ENCODE assay signal across 11 cellular contexts in the genomic region with DNA sequence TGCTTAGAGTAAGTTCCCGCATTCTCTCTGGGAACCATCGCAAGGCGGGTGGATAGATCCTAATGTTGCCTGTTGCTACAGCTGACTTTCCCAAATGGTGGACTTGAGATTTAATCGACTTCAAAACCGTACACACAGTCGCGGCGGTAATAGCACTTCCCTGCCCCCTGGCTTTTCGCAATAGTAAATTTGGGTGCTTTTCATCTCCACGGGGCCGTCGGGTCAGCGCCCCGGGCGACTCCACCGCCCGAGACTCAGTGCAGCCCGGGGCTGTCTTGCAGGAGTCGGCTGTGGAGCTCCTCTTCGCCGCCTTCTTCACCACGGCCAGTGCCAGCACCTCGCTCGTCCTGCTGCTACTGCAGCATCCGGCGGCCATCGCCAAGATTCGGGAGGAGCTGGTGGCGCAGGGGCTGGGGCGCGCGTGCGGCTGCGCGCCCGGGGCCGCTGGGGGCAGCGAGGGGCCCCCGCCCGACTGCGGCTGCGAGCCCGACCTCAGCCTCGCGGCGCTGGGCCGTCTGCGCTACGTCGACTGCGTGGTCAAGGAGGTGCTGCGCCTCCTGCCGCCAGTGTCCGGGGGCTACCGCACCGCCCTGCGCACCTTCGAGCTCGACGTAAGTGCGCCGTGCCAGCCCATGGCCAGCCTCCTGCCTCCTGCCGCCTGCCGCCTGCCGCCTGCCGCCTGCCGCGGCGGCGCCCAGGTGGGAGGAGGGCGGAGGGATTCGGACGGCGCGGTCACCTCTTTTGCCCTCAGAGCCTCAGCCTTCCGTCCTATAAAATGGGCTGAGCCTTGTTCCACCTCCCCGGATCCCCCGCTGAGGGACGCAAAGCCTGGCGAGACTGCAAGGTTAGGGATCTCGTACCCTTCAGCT. TPM values are rescaled to one million over a fixed set of nuclear protein-coding genes. Genes with fewer than 3 reads are reported as not detected.
A peak's percentile ranks its signal among the peaks of the same experiment; 100 is the strongest.
DNase-seq lines count a peak whose midpoint lies in the region; ATAC-seq and TF ChIP-seq lines count a peak whose summit lies in the region.
"Had no signal": no experiment of that assay in that cellular context is flagged by ENCODE, and none has a peak within 500 bp of the region (broad histone marks: within the 10 kb centered on the region; RNA-seq: fewer than 3 reads in every experiment).

No MANE protein-coding gene starts in this region.

- no peak for TF ChIP-seq CTCF in AG04450 (IDR thresholded peaks at IDR 0.05; ENCODE audit: low read depth, low read length)
- TF ChIP-seq CTCF in GM13976 (IDR thresholded peaks at IDR 0.05; ENCODE audit: borderline replicate concordance, control extremely low read depth, extremely low read depth, insufficient read depth, missing control alignments) = no peak
- TF ChIP-seq CTCF in brain (conservative IDR thresholded peaks at IDR 0.05) = no peak

- in situ Hi-C loops in GM13976 (cut with MboI; ENCODE audit: low sequenced_read_pairs, unreplicated experiment) = no loop called here

- POLR2A ChIA-PET in AG04450 (lab: Yijun Ruan, JAX) = no interaction called here
- POLR2A ChIA-PET in T-cell (lab: Charles Lee) = no interaction called here

- H3K9me3 ChIP-seq in AG04450 (ENCODE audit: control insufficient read depth, insufficient read depth, low read length) = no peaks in the 10 kb centered on the region; the same call in 1 of the 2 replicates

- no peak overlapping the region for H3K27ac ChIP-seq in AG04450 (ENCODE audit: low read depth, low read length)

- H3K4me3 ChIP-seq in AG04450 (ENCODE audit: low read depth, low read length) = peak overlapping the region; percentile 22; the same call in 1 of the 2 replicates

- no peak for ATAC-seq in GM18858 (IDR thresholded peaks at IDR 0.05; ENCODE audit: unreplicated experiment)
- ATAC-seq in T-cell (replicated peaks in 1 of 4) = no peak
- ATAC-seq in GM19397 (IDR thresholded peaks at IDR 0.05; ENCODE audit: unreplicated experiment) = no peak
- no peak for ATAC-seq in GM18517 (IDR thresholded peaks at IDR 0.05; ENCODE audit: unreplicated experiment)
- ATAC-seq: activated T-cell treated with anti-CD3 and anti-CD28 coated beads, Interleukin-2, amount 50 U/mL, for 72 hours had no signal

- peaks cover 0 to 11% (median 0%) of the 10 kb centered on the region in 5 experiments for H3K9me3 Mint-ChIP-seq in brain
- H3K9me3 Mint-ChIP-seq in T-cell = no peaks in the 10 kb centered on the region
- H3K9me3 Mint-ChIP-seq: activated T-cell treated with anti-CD3 and anti-CD28 coated beads, Interleukin-2, amount 50 U/mL, for 72 hours; memory B cell had no signal

- H3K4me3 Mint-ChIP-seq in brain (peak overlapping the region in 4 of 5 experiments; percentile 54 to 81 (median 64)), T-cell (no peak overlapping the region)
- H3K4me3 Mint-ChIP-seq: memory B cell had no signal

- H3K27me3 Mint-ChIP-seq in brain (peaks cover 96% of the 10 kb centered on the region), T-cell (peaks cover 52 to 75% of the 10 kb centered on the region in 2 donors)

- CTCF ChIA-PET in AG04450 (lab: Charles Lee) (interaction anchor here (0.8 to 5.3 kb wide), 4 partner anchors 9 to 181 kb away, joined by 3 to 15 read pairs (median 4); no protein-coding TSS in a partner anchor), T-cell (lab: Charles Lee) (interaction anchor here (0.6 to 0.8 kb wide), 2 partner anchors 27 to 181 kb away, joined by 3 read pairs; no protein-coding TSS in a partner anchor)

- DNase-seq in AG04450 (ENCODE audit: low read depth, low spot score) (no peak), GM13976 (ENCODE audit: low spot score) (peak; percentile 35), mucosa of gallbladder (ENCODE audit: low spot score) (peak; percentile 5), T-cell (no peak)
- DNase-seq: activated T-cell treated with anti-CD3 and anti-CD28 coated beads, Interleukin-2, amount 50 U/mL, for 72 hours; NCI-H1417 had no signal

- H3K4me1 Mint-ChIP-seq in brain (peaks cover 26% of the 10 kb centered on the region), T-cell (peaks cover 38 to 42% (median 40%) of the 10 kb centered on the region in 3 donors)

- H3K36me3 Mint-ChIP-seq in brain (peaks cover 11% of the 10 kb centered on the region), T-cell (no peaks in the 10 kb centered on the region)

- H3K27ac Mint-ChIP-seq in brain = peak overlapping the region in 1 of 5 experiments; percentile 58
- H3K27ac Mint-ChIP-seq in T-cell = no peak overlapping the region
- H3K27ac Mint-ChIP-seq: activated T-cell treated with anti-CD3 and anti-CD28 coated beads, Interleukin-2, amount 50 U/mL, for 72 hours; memory B cell had no signal

- peaks cover 92% of the 10 kb centered on the region for H3K27me3 ChIP-seq in AG04450 (ENCODE audit: control insufficient read depth, insufficient read depth, low read length)

RNA-seq across cellular contexts. Expression of a gene that starts 5.3 kb away (rescaled TPM):
- polyA plus RNA-seq in AG04450 (2011; rRNA removed) = not detected in 2 replicates
- polyA minus RNA-seq in AG04450 (2011; rRNA and poly(A)+ RNA removed) = 0.05 TPM in 1 of 2 replicates, not detected in the other
- not detected for polyA plus RNA-seq in brain (ENCODE audit: insufficient read depth, low read depth, low replicate concordance)
- 0.06 TPM for total RNA-seq in mucosa of gallbladder
- under 1 TPM; 0.20 to 0.49 (median 0.38) TPM for total RNA-seq in T-cell

RNA-seq across cellular contexts. Expression of a gene that starts 7.8 kb away (rescaled TPM):
- polyA plus RNA-seq in AG04450 (2011; rRNA removed) = not detected in 2 replicates
- 0.30 and 0.32 TPM in 2 replicates for polyA minus RNA-seq in AG04450 (2011; rRNA and poly(A)+ RNA removed)
- 0.27 TPM for polyA plus RNA-seq in brain (ENCODE audit: insufficient read depth, low read depth, low replicate concordance)
- not detected for total RNA-seq in mucosa of gallbladder
- total RNA-seq in T-cell = not detected
- total RNA-seq: activated T-cell treated with anti-CD3 and anti-CD28 coated beads, Interleukin-2, amount 50 U/mL, for 72 hours had no signal

Comparison
In these comparisons a context has a peak if more than half of its experiments do, and no peak if none do; other contexts are left out.
1. DNase-seq: peak in GM13976 (single experiment) and mucosa of gallbladder (single experiment); none in AG04450 (single experiment) and T-cell (0 of 34).
2. H3K4me3 Mint-ChIP-seq: peak in brain (4 of 5); none in T-cell (0 of 3).